Comparison of ENCODE assay signal across 26 cellular contexts in the genomic region with DNA sequence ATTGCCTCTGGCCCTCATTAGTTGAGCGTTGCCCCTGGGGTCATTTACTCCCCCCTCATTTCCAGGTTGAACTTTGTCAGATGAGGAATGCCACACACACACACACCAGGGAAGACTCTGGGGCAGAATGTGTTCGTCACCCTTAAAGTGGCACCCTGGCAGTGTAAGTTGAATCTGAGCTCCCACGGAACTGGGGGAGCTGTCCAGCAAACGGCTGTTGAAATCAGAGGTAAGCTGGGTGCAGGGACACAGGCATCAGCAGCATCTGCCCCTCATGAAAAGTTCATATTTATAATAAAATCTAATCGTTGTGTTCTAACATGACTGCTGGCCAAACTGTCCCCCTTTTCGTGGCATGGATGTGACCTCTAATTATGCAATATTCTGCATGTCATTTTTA. TPM values are rescaled to one million over a fixed set of nuclear protein-coding genes. Genes with fewer than 3 reads are reported as not detected.
DNase-seq lines count a peak whose midpoint lies in the region; ATAC-seq, FAIRE-seq and TF ChIP-seq lines count a peak whose summit lies in the region.
"Had no signal": no experiment of that assay in that cellular context is flagged by ENCODE, and none has a peak within 500 bp of the region (broad histone marks: within the 10 kb centered on the region; RNA-seq: fewer than 3 reads in every experiment).

No MANE protein-coding gene starts in this region.

- intact Hi-C loops in HCT116 (cut with micrococcal nuclease) (no loop called here), GM12878 (cut with micrococcal nuclease; ENCODE audit: unreplicated experiment) (no loop called here)

- no peak for FAIRE-seq in GM12878 (lab: Jason Lieb, UNC)
- FAIRE-seq: A204.1, GM12891 had no signal

- H3K27ac Mint-ChIP-seq in progenitor cell of endocrine pancreas, result no peak overlapping the region
- H3K27ac Mint-ChIP-seq: CD4-positive, CD25-positive, alpha-beta regulatory T cell; CD8-positive, alpha-beta memory T cell; HFFc6 had no signal

- H3K36me3 Mint-ChIP-seq in progenitor cell of endocrine pancreas (ENCODE audit: insufficient read depth), result peaks cover 1% of the 10 kb centered on the region
- H3K36me3 Mint-ChIP-seq: CD4-positive, CD25-positive, alpha-beta regulatory T cell; CD8-positive, alpha-beta memory T cell had no signal

- H3K4me3 Mint-ChIP-seq in progenitor cell of endocrine pancreas (ENCODE audit: low read depth), result no peak overlapping the region
- H3K4me3 Mint-ChIP-seq: CD4-positive, CD25-positive, alpha-beta regulatory T cell; CD8-positive, alpha-beta memory T cell; HFFc6 had no signal

- no peak overlapping the region for H3K4me3 ChIP-seq in HCT116 (replicated peaks in 1 of 2; ENCODE audit: low read depth in 1 of 2, low read length in 2 of 2)
- H3K4me3 ChIP-seq in HEK293 (ENCODE audit: low read depth, low read length), result no peak overlapping the region
- H3K4me3 ChIP-seq in GM12878, result no peak overlapping the region
- H3K4me3 ChIP-seq: GM23248, HAP-1 had no signal

- H3K9me3 ChIP-seq in HCT116 (ENCODE audit: control insufficient read depth in 1 of 2, insufficient read depth in 1 of 2, low read depth in 1 of 2, low read length in 2 of 2) (no peaks in the 10 kb centered on the region), HEK293 (ENCODE audit: control insufficient read depth, insufficient read depth, low read depth, low read length) (no peaks in the 10 kb centered on the region), GM12878 (replicated peaks; ENCODE audit: control insufficient read depth, insufficient read depth, low read length) (no peaks in the 10 kb centered on the region)
- H3K9me3 ChIP-seq: BE2C, HAP-1 had no signal

- H3K4me2 ChIP-seq in HCT116 (ENCODE audit: low read length) (no peak overlapping the region), GM12878 (ENCODE audit: control insufficient read depth, insufficient read depth) (no peak overlapping the region)

- no peaks in the 10 kb centered on the region for H3K9me2 ChIP-seq in HCT116 (ENCODE audit: insufficient read depth)

- no TSS peak for BruUV-seq in HCT116 (replicated peaks; lab: Mats Ljungman, UMichigan)
- BruUV-seq in GM12878 (replicated peaks; lab: Mats Ljungman, UMichigan), result no TSS peak

- WGBS in GM12878 (ENCODE audit: insufficient coverage, insufficient replicate concordance, low lambda C conversion rate, missing lambda C conversion rate), result 0% methylated on average over 6 of the region's 6 CpGs

- DNase-seq in HCT116 (ENCODE audit: low read depth, low spot score), result no peak
- DNase-seq in RKO (ENCODE audit: low spot score), result peak; percentile 20
- DNase-seq in GM12878 (ENCODE audit: low read depth, low spot score), result no peak
- DNase-seq in NCI-H1436 (lab: John Stamatoyannopoulos, UW), result no peak
- DNase-seq in cerebellum (ENCODE audit: low spot score), result no peak
- no peak for DNase-seq in progenitor cell of endocrine pancreas (ENCODE audit: low spot score, unreplicated experiment)
- DNase-seq: ACHN; BE2C; C1 segment of cervical spinal cord; CD4-positive, CD25-positive, alpha-beta regulatory T cell; CD8-positive, alpha-beta memory T cell; COR-L47; DMS 273 treated with DMSO at 0.1 percent for 48 hours; DMS53; DND-41; EL; GM23248; HFFc6 had no signal

- H3K36me3 ChIP-seq in HCT116 (ENCODE audit: control insufficient read depth in 1 of 2, insufficient read depth in 2 of 2, low read length in 2 of 2), result no peaks in the 10 kb centered on the region
- H3K36me3 ChIP-seq in HEK293 (ENCODE audit: control insufficient read depth in 2 of 2, insufficient read depth in 1 of 2, low read length in 2 of 2), result no peaks in the 10 kb centered on the region
- no peaks in the 10 kb centered on the region for H3K36me3 ChIP-seq in GM12878 (ENCODE audit: control insufficient read depth in 2 of 2, insufficient read depth in 2 of 2, low read length in 1 of 2)
- H3K36me3 ChIP-seq: BE2C, HAP-1 had no signal

- no peak overlapping the region for H3K9ac ChIP-seq in HCT116 (ENCODE audit: low read length)
- H3K9ac ChIP-seq in GM12878 (ENCODE audit: control insufficient read depth, insufficient read depth, low read length), result no peak overlapping the region
- H3K9ac ChIP-seq: GM23248 had no signal

- no peak for TF ChIP-seq CTCF in HCT116 (IDR thresholded peaks at IDR 0.05 in 2 of 3, conservative IDR thresholded peaks at IDR 0.05 in 1 of 3; ENCODE audit: borderline replicate concordance in 1 of 3, insufficient read depth in 1 of 3, low read depth in 2 of 3, low read length in 2 of 3)
- no peak for TF ChIP-seq CTCF in HEK293 (tag by site-specific recombination; IDR thresholded peaks at IDR 0.05)
- no peak for TF ChIP-seq CTCF in GM12878 (IDR thresholded peaks at IDR 0.05 in 2 of 3, conservative IDR thresholded peaks at IDR 0.05 in 1 of 3; ENCODE audit: control insufficient read depth in 2 of 3, extremely low read depth in 1 of 3, insufficient read depth in 1 of 3, low read depth in 3 of 3, low read length in 3 of 3)
- no peak for TF ChIP-seq CTCF in progenitor cell of endocrine pancreas (IDR thresholded peaks at IDR 0.05; ENCODE audit: unreplicated experiment)

- no peak for ATAC-seq in HCT116
- ATAC-seq in GM12878, result no peak
- no peak for ATAC-seq in GM18867 (IDR thresholded peaks at IDR 0.05; ENCODE audit: unreplicated experiment)

- no peak overlapping the region for H2AFZ ChIP-seq in HCT116 (ENCODE audit: low read depth, low read length, poor library complexity, severe bottlenecking)
- H2AFZ ChIP-seq in GM12878 (ENCODE audit: control insufficient read depth, low read depth, low read length), result no peak overlapping the region
- H2AFZ ChIP-seq: GM23248 had no signal

- H4K20me1 ChIP-seq in HCT116 (ENCODE audit: insufficient read depth) (no peaks in the 10 kb centered on the region), GM12878 (ENCODE audit: control insufficient read depth, insufficient read depth) (no peaks in the 10 kb centered on the region)

- RAD21 ChIA-PET in HCT116 (lab: Charles Lee; ENCODE audit: low non-redundant PET in 1 of 2, low total read pairs in 2 of 2, uncharacterized antibody in 2 of 2, unreplicated experiment in 2 of 2) (no interaction called here), GM12878 (lab: Charles Lee; ENCODE audit: unreplicated experiment) (no interaction called here)

- no peaks in the 10 kb centered on the region for H3K79me2 ChIP-seq in HCT116 (ENCODE audit: insufficient read depth, low read length)
- no peaks in the 10 kb centered on the region for H3K79me2 ChIP-seq in GM12878 (ENCODE audit: control insufficient read depth, insufficient read depth, low read length)

- peaks cover 6% of the 10 kb centered on the region for H3K27me3 Mint-ChIP-seq in progenitor cell of endocrine pancreas

- TF ChIP-seq EP300 in GM12878 (IDR thresholded peaks at IDR 0.05; ENCODE audit: borderline replicate concordance in 1 of 2, control insufficient read depth in 1 of 2, low read depth in 2 of 2, low read length in 2 of 2), result no peak

- CTCF ChIA-PET in HCT116 (lab: Charles Lee), result no interaction called here
- CTCF ChIA-PET in HEK293 (lab: Yijun Ruan, JAX), result interaction anchor here (1.1 to 2.2 kb wide), 2 partner anchors 9 to 99 kb away, joined by 3 to 14 read pairs; no protein-coding TSS in a partner anchor
- CTCF ChIA-PET in GM12878 (lab: Yijun Ruan, JAX), result interaction anchor here (1.3 to 1.4 kb wide), 2 partner anchors 9 to 1265 kb away, joined by 3 read pairs; no protein-coding TSS in a partner anchor

- H3K4me1 Mint-ChIP-seq in progenitor cell of endocrine pancreas (ENCODE audit: low read depth), result no peaks in the 10 kb centered on the region
- H3K4me1 Mint-ChIP-seq: CD4-positive, CD25-positive, alpha-beta regulatory T cell; CD8-positive, alpha-beta memory T cell had no signal

- TF ChIP-seq POLR2A in HCT116 (IDR thresholded peaks at IDR 0.05; ENCODE audit: borderline replicate concordance, extremely low read depth, insufficient read depth, insufficient read length), result no peak
- TF ChIP-seq POLR2A in GM12878 (IDR thresholded peaks at IDR 0.05; ENCODE audit: low read depth, low read length), result no peak

- no peaks in the 10 kb centered on the region for H3K27me3 ChIP-seq in HCT116 (ENCODE audit: insufficient read depth, low read length)
- no peaks in the 10 kb centered on the region for H3K27me3 ChIP-seq in GM12878 (replicated peaks in 1 of 2; ENCODE audit: control insufficient read depth in 2 of 2, insufficient read depth in 2 of 2, low read length in 1 of 2)

- H3K9me3 Mint-ChIP-seq in progenitor cell of endocrine pancreas (ENCODE audit: low read depth), result peaks cover 41% of the 10 kb centered on the region
- H3K9me3 Mint-ChIP-seq: CD8-positive, alpha-beta memory T cell had no signal

- H3K27ac ChIP-seq in HCT116 (ENCODE audit: low read depth, low read length) (no peak overlapping the region), HEK293 (ENCODE audit: extremely low read depth, low read depth, low read length) (no peak overlapping the region), GM12878 (ENCODE audit: control insufficient read depth, insufficient read depth) (no peak overlapping the region)
- H3K27ac ChIP-seq: GM23248, HL-60 had no signal

- TF ChIP-seq RAD21 in HCT116 (IDR thresholded peaks at IDR 0.05; ENCODE audit: low read depth), result no peak
- no peak for TF ChIP-seq RAD21 in GM12878 (IDR thresholded peaks at IDR 0.05; ENCODE audit: insufficient read depth, low read depth, low read length)

- H3K4me1 ChIP-seq in HCT116 (ENCODE audit: control insufficient read depth in 1 of 2, insufficient read depth in 2 of 2, low read length in 2 of 2) (no peaks in the 10 kb centered on the region), HEK293 (ENCODE audit: control insufficient read depth, insufficient read depth, low read length) (no peaks in the 10 kb centered on the region), GM12878 (ENCODE audit: control insufficient read depth, insufficient read depth, low read length) (no peaks in the 10 kb centered on the region)
- H3K4me1 ChIP-seq: BE2C, HAP-1 had no signal

- SMC1A ChIA-PET in GM12878 (lab: Charles Lee; ENCODE audit: uncharacterized antibody, unreplicated experiment), result no interaction called here

- in situ Hi-C loops in GM12878 (cut with MboI), result no loop called here

- POLR2A ChIA-PET in HCT116 (lab: Charles Lee), result no interaction called here
- POLR2A ChIA-PET in HEK293 (lab: Yijun Ruan, JAX), result no interaction called here
- POLR2A ChIA-PET in GM12878 (lab: Charles Lee), result no interaction called here

RNA-seq across cellular contexts. Expression of gene MC3R, which starts 4.3 kb away (rescaled TPM):
- total RNA-seq in HCT116 (2021; ENCODE audit: unreplicated experiment), result not detected
- polyA plus RNA-seq in HCT116 (2012), result not detected in 2 replicates
- total RNA-seq in GM12878 (2013; cell fraction: nucleolus; rRNA removed), result not detected in 2 replicates
- total RNA-seq in GM12878 (2014; rRNA removed), result not detected in 2 replicates
- total RNA-seq in GM12878 (2014; rRNA removed; fragmentation: Illumina TruSeq; extraction: Trizol), result not detected in 2 replicates
- total RNA-seq in GM12878 (2021), result not detected in 2 replicates
- polyA plus RNA-seq in GM12878 (2011; ENCODE audit: low read depth), result not detected
- not detected in 2 replicates for polyA plus RNA-seq in GM12878 (2011; rRNA removed)
- polyA plus RNA-seq in GM12878 (2011; cell fraction: cytosol; rRNA removed), result not detected in 2 replicates
- not detected in 2 replicates for polyA plus RNA-seq in GM12878 (2011; cell fraction: nucleus; rRNA removed)
- polyA plus RNA-seq in GM12878 (2012), result not detected in 2 replicates
- polyA plus RNA-seq in GM12878 (2014; fragmentation: Illumina TruSeq; extraction: Trizol), result not detected in 2 replicates
- not detected for polyA plus RNA-seq in GM12878 (2014; fragmentation: Nextera tagmentation; extraction: Ambion mirVana)
- polyA plus RNA-seq in GM12878 (2014; rRNA removed), result not detected in 2 replicates
- not detected for polyA plus RNA-seq in GM12878 (2016; fragmentation: Nextera tagmentation; extraction: Ambion mirVana)
- not detected in 2 replicates for polyA minus RNA-seq in GM12878 (2011; rRNA and poly(A)+ RNA removed)
- polyA minus RNA-seq in GM12878 (2011; cell fraction: cytosol; rRNA and poly(A)+ RNA removed), result not detected in 2 replicates
- not detected in 2 replicates for polyA minus RNA-seq in GM12878 (2011; cell fraction: nucleus; rRNA and poly(A)+ RNA removed)
- total RNA-seq in cerebellum, result not detected
- not detected in 2 replicates for total RNA-seq in progenitor cell of endocrine pancreas
- total RNA-seq: CD4-positive, CD25-positive, alpha-beta regulatory T cell; CD8-positive, alpha-beta memory T cell; G401; GM23248; H4; HFFc6 had no signal
- polyA plus RNA-seq: CD4-positive, CD25-positive, alpha-beta regulatory T cell; CD8-positive, alpha-beta memory T cell; GM23248 had no signal
